In the genomic region with DNA sequence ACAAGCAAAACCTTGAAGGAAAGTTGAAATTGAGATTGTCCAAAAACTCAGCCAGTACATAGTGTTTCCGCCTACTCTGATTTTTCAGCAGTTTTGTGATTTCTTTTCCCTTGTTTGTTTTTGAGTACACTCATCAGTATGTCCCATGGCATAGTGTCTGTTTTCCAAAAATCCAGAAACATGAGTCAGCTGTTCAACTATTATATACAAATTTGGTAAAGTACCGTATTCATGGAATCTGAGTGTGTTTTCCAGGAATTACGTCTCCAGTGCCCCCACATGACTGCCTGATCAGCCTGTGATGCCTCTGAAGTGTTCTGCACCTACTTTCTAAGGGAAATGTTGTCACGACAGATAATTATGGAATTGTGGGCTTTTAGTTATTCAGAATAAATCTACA, we compare ENCODE assay signal across 1 cellular context.
TF ChIP-seq lines count a peak whose summit lies in the region.

No MANE protein-coding gene starts in this region.

TF ChIP-seq in IMR-90, 13 proteins besides CTCF, POLR2A, EP300 and RAD21 (continued from another document):
- TF ChIP-seq CEBPB (IDR thresholded peaks at IDR 0.05; ENCODE audit: low read depth, low read length) (no peak; the same call in 1 of the 2 replicates), BHLHE40 (IDR thresholded peaks at IDR 0.05; ENCODE audit: low read depth, low read length) (no peak)
